ENCODE assay signal across 8 cellular contexts in genomic region chr7:44073664-44074348, GRCh38. TPM values are rescaled to one million over a fixed set of nuclear protein-coding genes. Genes with fewer than 3 reads are reported as not detected.
DNase-seq lines count a peak whose midpoint lies in the region; ATAC-seq lines count a peak whose summit lies in the region.

No MANE protein-coding gene starts in this region.

- in situ Hi-C loops in HAP-1 (cut with MboI; ENCODE audit: low sequenced_read_pairs), result no loop called here

- H3K9me3 ChIP-seq in HAP-1, result no peaks in the 10 kb centered on the region

- ATAC-seq in HG02798 (IDR thresholded peaks at IDR 0.05; ENCODE audit: poor library complexity, unreplicated experiment) (peak; percentile 69), esophagus mucosa (peak; percentile 66), GM19324 (IDR thresholded peaks at IDR 0.05; ENCODE audit: low FRiP score, unreplicated experiment) (no peak)

- H3K27me3 ChIP-seq in HAP-1 (ENCODE audit: low read depth), result no peaks in the 10 kb centered on the region

- peak; percentile 51 for DNase-seq in GM04504 (ENCODE audit: low read depth)
- DNase-seq in UCSD-AML1 (lab: John Stamatoyannopoulos, UW; ENCODE audit: unreplicated experiment), result peak; percentile 20
- DNase-seq in nucleus accumbens (lab: John Stamatoyannopoulos, UW), result peak in 48 of 56 donors; percentile 26 to 89 (median 57)
- DNase-seq in NCI-H2029 (lab: John Stamatoyannopoulos, UW), result no peak
- DNase-seq in HAP-1 (ENCODE audit: low spot score in 2 of 2), result no peak

- H3K36me3 ChIP-seq in HAP-1 (replicated peaks), result peaks cover 37% of the 10 kb centered on the region

- H3K4me1 ChIP-seq in HAP-1, result no peaks in the 10 kb centered on the region

- no peak overlapping the region for H3K4me3 ChIP-seq in HAP-1

RNA-seq across cellular contexts. Expression of gene PGAM2, which starts 8.4 kb away (rescaled TPM):
- 2.6 TPM for total RNA-seq in esophagus mucosa

RNA-seq across cellular contexts. Expression of gene POLM, which starts 8.5 kb away (rescaled TPM):
- 14.8 TPM for total RNA-seq in esophagus mucosa

RNA-seq across cellular contexts. Expression of gene DBNL, which starts 29.3 kb away (rescaled TPM):
- 157 TPM for total RNA-seq in esophagus mucosa

RNA-seq across cellular contexts. Expression of gene AEBP1, which starts 30.3 kb away (rescaled TPM):
- 6.7 TPM for total RNA-seq in esophagus mucosa

RNA-seq across cellular contexts. Expression of gene POLD2, which starts 49.5 kb away (rescaled TPM):
- total RNA-seq in esophagus mucosa, result 104 TPM

Comparison
In these comparisons a context has a peak if more than half of its experiments do, and no peak if none do; other contexts are left out.
1. DNase-seq: peak in GM04504 (single experiment), UCSD-AML1 (single experiment) and nucleus accumbens (48 of 56); none in NCI-H2029 (single experiment) and HAP-1 (0 of 2).